ENCODE assay signal across 20 cellular contexts in genomic region chr2:62498739-62499138, GRCh38. TPM values are rescaled to one million over a fixed set of nuclear protein-coding genes. Genes with fewer than 3 reads are reported as not detected.
A peak's percentile ranks its signal among the peaks of the same experiment; 100 is the strongest.
DNase-seq lines count a peak whose midpoint lies in the region; ATAC-seq, FAIRE-seq and TF ChIP-seq lines count a peak whose summit lies in the region.
"Had no signal": no experiment of that assay in that cellular context is flagged by ENCODE, and none has a peak within 500 bp of the region (broad histone marks: within the 10 kb centered on the region; RNA-seq: fewer than 3 reads in every experiment).

No MANE protein-coding gene starts in this region.

- H4K8ac ChIP-seq in IMR-90 (ENCODE audit: low read depth in 2 of 2, low read length in 2 of 2), result no peak overlapping the region

- no peak overlapping the region for H3K4me3 Mint-ChIP-seq in activated CD8-positive, alpha-beta memory T cell treated with anti-CD3 and anti-CD28 coated beads, Interleukin-2, amount 10 ng/mL, durations not matched to agents 7 days and 5 days
- H3K4me3 Mint-ChIP-seq: CD14-positive monocyte; CD4-positive, alpha-beta T cell; CD8-positive, alpha-beta memory T cell; GM23338; H9 had no signal

- intact Hi-C loops in IMR-90 (cut with micrococcal nuclease), result no loop called here

- no peak overlapping the region for H3K4me3 ChIP-seq in IMR-90 (ENCODE audit: insufficient read depth, low read depth, low read length)
- H3K4me3 ChIP-seq: BLaER1 treated with 17β-estradiol and CSF1 and Interleukin-3, amounts not matched to agents 10 nM and 100 nM; GM12878; GM23338 had no signal

- no peaks in the 10 kb centered on the region for H3K79me1 ChIP-seq in IMR-90 (ENCODE audit: low read depth in 1 of 2, low read length in 2 of 2)

- no peaks in the 10 kb centered on the region for H3K36me3 Mint-ChIP-seq in activated CD8-positive, alpha-beta memory T cell treated with anti-CD3 and anti-CD28 coated beads, Interleukin-2, amount 10 ng/mL, durations not matched to agents 7 days and 5 days
- H3K36me3 Mint-ChIP-seq: CD14-positive monocyte had no signal

- DNase-seq in IMR-90 (no peak), AML-193 (lab: John Stamatoyannopoulos, UW) (no peak)
- no peak for DNase-seq in activated CD8-positive, alpha-beta memory T cell treated with anti-CD3 and anti-CD28 coated beads, Interleukin-2, amount 10 ng/mL, durations not matched to agents 7 days and 5 days
- DNase-seq: BE2C; CD4-positive, alpha-beta T cell; CD8-positive, alpha-beta memory T cell; DMS 273 treated with DMSO at 0.1 percent for 48 hours; DMS79; EL; GDM1; H9 had no signal

- no peaks in the 10 kb centered on the region for H3K9me1 ChIP-seq in IMR-90 (ENCODE audit: insufficient read depth, low read length)

- H3K9ac ChIP-seq in IMR-90 (ENCODE audit: low read depth, low read length), result no peak overlapping the region
- H3K9ac ChIP-seq: BLaER1 treated with 17β-estradiol and CSF1 and Interleukin-3, amounts not matched to agents 10 nM and 100 nM had no signal

- H2BK5ac ChIP-seq in IMR-90 (ENCODE audit: low read depth, low read length, poor library complexity, severe bottlenecking), result no peak overlapping the region

- H3K23ac ChIP-seq in IMR-90 (ENCODE audit: low read depth, low read length), result no peak overlapping the region

- no peak overlapping the region for H3K27ac Mint-ChIP-seq in activated CD8-positive, alpha-beta memory T cell treated with anti-CD3 and anti-CD28 coated beads, Interleukin-2, amount 10 ng/mL, durations not matched to agents 7 days and 5 days
- H3K27ac Mint-ChIP-seq: CD14-positive monocyte; CD4-positive, alpha-beta T cell; CD8-positive, alpha-beta memory T cell; GM23338; H9 had no signal

- H3K4ac ChIP-seq in IMR-90 (ENCODE audit: low read depth, low read length), result no peak overlapping the region

- H3K18ac ChIP-seq in IMR-90 (ENCODE audit: low read depth, low read length), result no peak overlapping the region

- peak; percentile 3 for FAIRE-seq in TTC549 (lab: Jason Lieb, UNC)
- FAIRE-seq in islet of Langerhans (lab: Jason Lieb, UNC), result peak; percentile 65
- FAIRE-seq: D721Med, GM12878 had no signal

- H2AK5ac ChIP-seq in IMR-90 (ENCODE audit: low read depth, low read length), result no peak overlapping the region

- no peak for TF ChIP-seq CTCF in IMR-90 (conservative IDR thresholded peaks at IDR 0.05; ENCODE audit: low read depth, low read length)

- H2BK20ac ChIP-seq in IMR-90 (ENCODE audit: low read depth, low read length), result no peak overlapping the region

- CTCF ChIA-PET in IMR-90 (lab: Yijun Ruan, JAX), result no interaction called here
- CTCF ChIA-PET in activated CD8-positive, alpha-beta memory T cell treated with anti-CD3 and anti-CD28 coated beads, Interleukin-2, amount 10 ng/mL, durations not matched to agents 7 days and 5 days (lab: Charles Lee), result no interaction called here

- H3K14ac ChIP-seq in IMR-90 (replicated peaks; ENCODE audit: low read depth, low read length), result no peak overlapping the region

- no peaks in the 10 kb centered on the region for H4K20me1 ChIP-seq in IMR-90 (ENCODE audit: insufficient read depth, low read length)
- H4K20me1 ChIP-seq: BLaER1 treated with 17β-estradiol and CSF1 and Interleukin-3, amounts not matched to agents 10 nM and 100 nM had no signal

- BruUV-seq in IMR-90 (replicated peaks; lab: Mats Ljungman, UMichigan), result no TSS peak

- no peaks in the 10 kb centered on the region; the same call in 1 of the 2 replicates for H3K4me1 ChIP-seq in IMR-90 (ENCODE audit: control insufficient read depth, insufficient read depth, low read length)
- H3K4me1 ChIP-seq: BE2C had no signal

- H2BK120ac ChIP-seq in IMR-90 (ENCODE audit: low read depth, low read length), result no peak overlapping the region

- ATAC-seq in IMR-90 (ENCODE audit: low read depth), result no peak
- no peak for ATAC-seq in activated CD8-positive, alpha-beta memory T cell treated with anti-CD3 and anti-CD28 coated beads, Interleukin-2, amount 10 ng/mL, durations not matched to agents 7 days and 5 days
- no peak for ATAC-seq in GM18517 (IDR thresholded peaks at IDR 0.05; ENCODE audit: unreplicated experiment)
- ATAC-seq: GM12878, GM23338, HCT116 had no signal

- no peak overlapping the region for H2AK9ac ChIP-seq in IMR-90 (replicated peaks; ENCODE audit: low read depth, low read length, poor library complexity)

- in situ Hi-C loops in IMR-90 (cut with MboI; ENCODE audit: low sequenced_read_pairs), result no loop called here

- no peaks in the 10 kb centered on the region for H3K9me3 Mint-ChIP-seq in activated CD8-positive, alpha-beta memory T cell treated with anti-CD3 and anti-CD28 coated beads, Interleukin-2, amount 10 ng/mL, durations not matched to agents 7 days and 5 days (ENCODE audit: low read depth)
- H3K9me3 Mint-ChIP-seq: CD14-positive monocyte; CD4-positive, alpha-beta T cell; CD8-positive, alpha-beta memory T cell; GM23338; H9 had no signal

- no peaks in the 10 kb centered on the region for H3K27me3 ChIP-seq in IMR-90 (ENCODE audit: control insufficient read depth, insufficient read depth, low read length)
- H3K27me3 ChIP-seq: BE2C; BLaER1 treated with 17β-estradiol and CSF1 and Interleukin-3, amounts not matched to agents 10 nM and 100 nM had no signal

- H3K4me2 ChIP-seq in IMR-90 (ENCODE audit: low read depth, low read length), result no peak overlapping the region
- H3K4me2 ChIP-seq: BLaER1 treated with 17β-estradiol and CSF1 and Interleukin-3, amounts not matched to agents 10 nM and 100 nM; GM23338 had no signal

- H2AFZ ChIP-seq in IMR-90 (replicated peaks; ENCODE audit: low read length, poor library complexity), result no peak overlapping the region
- H2AFZ ChIP-seq: GM23338 had no signal

- H3K27ac ChIP-seq in IMR-90 (ENCODE audit: insufficient read depth, low read length), result no peak overlapping the region
- H3K27ac ChIP-seq: BLaER1 treated with 17β-estradiol and CSF1 and Interleukin-3, amounts not matched to agents 10 nM and 100 nM had no signal

- H3K9me3 ChIP-seq in IMR-90 (ENCODE audit: control insufficient read depth, insufficient read depth, low read length), result no peaks in the 10 kb centered on the region
- H3K9me3 ChIP-seq: BE2C; BLaER1 treated with 17β-estradiol and CSF1 and Interleukin-3, amounts not matched to agents 10 nM and 100 nM had no signal

- H3K56ac ChIP-seq in IMR-90 (ENCODE audit: extremely low read depth, insufficient read depth, low read length), result no peak overlapping the region

- no peak overlapping the region for H2BK15ac ChIP-seq in IMR-90 (ENCODE audit: low read depth, low read length)

- no peaks in the 10 kb centered on the region for H3K36me3 ChIP-seq in IMR-90 (ENCODE audit: control insufficient read depth, insufficient read depth, low read length)
- H3K36me3 ChIP-seq: BE2C; BLaER1 treated with 17β-estradiol and CSF1 and Interleukin-3, amounts not matched to agents 10 nM and 100 nM had no signal

- POLR2A ChIA-PET in IMR-90 (lab: Charles Lee; ENCODE audit: unreplicated experiment), result no interaction called here

- dilution Hi-C loops in IMR-90 (cut with HindIII; ENCODE audit: low sequenced_read_pairs, unreplicated experiment), result no loop called here

- H3K27me3 Mint-ChIP-seq in activated CD8-positive, alpha-beta memory T cell treated with anti-CD3 and anti-CD28 coated beads, Interleukin-2, amount 10 ng/mL, durations not matched to agents 7 days and 5 days, result peaks cover 7% of the 10 kb centered on the region
- H3K27me3 Mint-ChIP-seq: CD4-positive, alpha-beta T cell had no signal

- no peak for TF ChIP-seq POLR2A in IMR-90 (IDR thresholded peaks at IDR 0.05; ENCODE audit: low read depth, low read length)

- no peak overlapping the region for H4K5ac ChIP-seq in IMR-90 (ENCODE audit: low read depth, low read length)

- no peaks in the 10 kb centered on the region for H3K4me1 Mint-ChIP-seq in activated CD8-positive, alpha-beta memory T cell treated with anti-CD3 and anti-CD28 coated beads, Interleukin-2, amount 10 ng/mL, durations not matched to agents 7 days and 5 days
- H3K4me1 Mint-ChIP-seq: CD14-positive monocyte; CD8-positive, alpha-beta memory T cell; GM23338 had no signal

- no peak overlapping the region for H4K91ac ChIP-seq in IMR-90 (ENCODE audit: insufficient read depth, low read depth, low read length)

- TF ChIP-seq RAD21 in IMR-90 (IDR thresholded peaks at IDR 0.05; ENCODE audit: low read length), result no peak

TF ChIP-seq in IMR-90, 13 proteins besides CTCF, POLR2A, EP300 and RAD21:
- TF ChIP-seq, protein P1, sequence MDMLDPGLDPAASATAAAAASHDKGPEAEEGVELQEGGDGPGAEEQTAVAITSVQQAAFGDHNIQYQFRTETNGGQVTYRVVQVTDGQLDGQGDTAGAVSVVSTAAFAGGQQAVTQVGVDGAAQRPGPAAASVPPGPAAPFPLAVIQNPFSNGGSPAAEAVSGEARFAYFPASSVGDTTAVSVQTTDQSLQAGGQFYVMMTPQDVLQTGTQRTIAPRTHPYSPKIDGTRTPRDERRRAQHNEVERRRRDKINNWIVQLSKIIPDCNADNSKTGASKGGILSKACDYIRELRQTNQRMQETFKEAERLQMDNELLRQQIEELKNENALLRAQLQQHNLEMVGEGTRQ (IDR thresholded peaks at IDR 0.05; ENCODE audit: low read depth, low read length), result no peak
- TF ChIP-seq MAFK (IDR thresholded peaks at IDR 0.05; ENCODE audit: low read depth, low read length), result peak; percentile 61

RNA-seq across cellular contexts. Expression of gene TMEM17, which starts 7.3 kb away (rescaled TPM):
- total RNA-seq in IMR-90 (2012; rRNA removed), result 1.3 and 2.2 TPM in 2 replicates
- polyA plus RNA-seq in IMR-90 (2012; rRNA removed), result 1.2 and 1.8 TPM in 2 replicates
- polyA plus RNA-seq in IMR-90 (2012; cell fraction: cytosol; rRNA removed), result 0.62 and 0.76 TPM in 2 replicates
- 0.34 and 2.2 TPM in 2 replicates for polyA plus RNA-seq in IMR-90 (2012; cell fraction: nucleus; rRNA removed; ENCODE audit: low replicate concordance)
- under 1 TPM; 0.12 to 0.26 TPM for total RNA-seq in activated CD8-positive, alpha-beta memory T cell treated with anti-CD3 and anti-CD28 coated beads, Interleukin-2, amount 10 ng/mL, durations not matched to agents 7 days and 5 days
- total RNA-seq: CD4-positive, alpha-beta T cell had no signal
- polyA plus RNA-seq: CD8-positive, alpha-beta memory T cell had no signal
